ENCODE assay signal across 1 cellular context in genomic region chr15:42804739-42805138, GRCh38.
TF ChIP-seq lines count a peak whose summit lies in the region.

No MANE protein-coding gene starts in this region.

TF ChIP-seq in GM23338, 12 proteins besides CTCF, POLR2A, EP300 and RAD21 (continued from another document):
- TF ChIP-seq EZH2phosphoT487 (IDR thresholded peaks at IDR 0.05; ENCODE audit: unreplicated experiment): no peak
- no peak for TF ChIP-seq ZNF462 (CRISPR knock-in tag; IDR thresholded peaks at IDR 0.05)
- TF ChIP-seq ZNF114 (CRISPR knock-in tag; IDR thresholded peaks at IDR 0.05): no peak
- TF ChIP-seq POLR2AphosphoS5 (IDR thresholded peaks at IDR 0.05; ENCODE audit: low read depth): no peak
